In the genomic region with DNA sequence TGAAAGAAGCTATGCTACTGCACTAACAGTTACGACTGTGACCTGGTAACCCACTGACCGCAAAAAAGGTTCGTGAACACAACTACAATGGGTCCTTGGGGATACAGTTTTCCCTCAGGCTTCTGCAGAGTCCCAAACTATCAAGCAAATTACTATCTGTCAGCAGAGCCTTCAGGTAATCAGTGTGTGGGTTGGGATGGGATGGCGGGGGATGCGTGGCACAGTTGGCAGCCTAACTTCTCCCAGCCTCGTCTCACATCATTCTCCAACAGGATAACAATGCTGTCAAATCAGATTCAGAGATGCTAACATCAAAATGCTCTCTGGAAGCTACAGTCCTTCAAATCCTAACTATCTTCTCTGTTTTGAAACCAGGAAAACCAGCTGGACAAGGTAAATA, we compare ENCODE assay signal across 19 cellular contexts.
DNase-seq lines count a peak whose midpoint lies in the region; ATAC-seq lines count a peak whose summit lies in the region.
"Had no signal": no experiment of that assay in that cellular context is flagged by ENCODE, and none has a peak within 500 bp of the region (broad histone marks: within the 10 kb centered on the region; RNA-seq: fewer than 3 reads in every experiment).

No MANE protein-coding gene starts in this region.

- H3K27ac ChIP-seq in caudate nucleus (ENCODE audit: low read depth, low read length): no peak overlapping the region
- H3K27ac ChIP-seq: A549, BLaER1, C4-2B had no signal

- ATAC-seq in GM21381 (IDR thresholded peaks at IDR 0.05; ENCODE audit: unreplicated experiment): no peak
- ATAC-seq: GM12878 had no signal

- DNase-seq in NCI-H69 (lab: John Stamatoyannopoulos, UW) (peak; percentile 19), caudate nucleus (lab: John Stamatoyannopoulos, UW) (peak in 35 of 61 donors; percentile 4 to 75 (median 31)), putamen (ENCODE audit: low spot score) (peak; percentile 62), CD1c-positive myeloid dendritic cell (ENCODE audit: extremely low spot score) (no peak)
- no peak for DNase-seq in activated CD8-positive, alpha-beta memory T cell treated with anti-CD3 and anti-CD28 coated beads, Interleukin-2, amount 50 U/mL, for 4 hours
- DNase-seq: 8988T; CD4-positive, alpha-beta T cell; CD8-positive, alpha-beta memory T cell; DMS 273 treated with DMSO at 0.1 percent for 48 hours; DMS79; EL; GDM1; GOT3; HFFc6 had no signal

Comparison
In these comparisons a context has a peak if more than half of its experiments do, and no peak if none do; other contexts are left out.
1. DNase-seq: peak in NCI-H69 (single experiment), caudate nucleus (35 of 61) and putamen (single experiment); none in CD1c-positive myeloid dendritic cell (single experiment) and activated CD8-positive, alpha-beta memory T cell treated with anti-CD3 and anti-CD28 coated beads, Interleukin-2, amount 50 U/mL, for 4 hours (single experiment).